ENCODE assay signal across 19 cellular contexts in the genomic region with DNA sequence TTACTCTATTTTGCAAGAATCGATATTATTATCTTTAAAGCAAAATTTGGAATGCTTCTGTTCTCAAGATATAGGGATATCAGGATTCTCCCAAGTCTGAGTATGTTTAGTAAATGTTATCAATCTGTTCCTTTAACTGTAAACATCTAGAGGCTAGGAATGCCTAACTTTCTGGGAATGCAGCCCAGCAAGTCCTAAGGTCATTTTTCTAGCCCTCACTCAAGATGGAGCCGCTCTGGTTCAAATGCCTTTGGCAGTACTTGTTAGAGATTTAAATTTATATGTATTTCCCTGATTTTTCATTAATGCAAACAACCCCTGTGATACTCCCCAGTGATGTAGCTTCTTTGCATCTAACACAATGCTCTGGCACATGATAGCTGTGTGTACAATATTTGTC.
DNase-seq lines count a peak whose midpoint lies in the region; ATAC-seq and TF ChIP-seq lines count a peak whose summit lies in the region.
"Had no signal": no experiment of that assay in that cellular context is flagged by ENCODE, and none has a peak within 500 bp of the region (broad histone marks: within the 10 kb centered on the region; RNA-seq: fewer than 3 reads in every experiment).

No MANE protein-coding gene starts in this region.

- peaks cover 14% of the 10 kb centered on the region; the same call in 2 of the 3 replicates for H3K9me3 Mint-ChIP-seq in GM23338

- H3K4me3 Mint-ChIP-seq in GM23338, result no peak overlapping the region
- H3K4me3 Mint-ChIP-seq: CD8-positive, alpha-beta memory T cell; HFFc6 had no signal

- TF ChIP-seq POLR2A in thyroid gland (IDR thresholded peaks at IDR 0.05), result no peak

- no peaks in the 10 kb centered on the region for H3F3A ChIP-seq in GM23338 (replicated peaks; ENCODE audit: low read depth)

- H3K27ac ChIP-seq in GM23338 (ENCODE audit: low read depth) (no peak overlapping the region), thyroid gland (no peak overlapping the region)

- H3K27me3 ChIP-seq in GM23338 (ENCODE audit: insufficient read depth) (no peaks in the 10 kb centered on the region), thyroid gland (no peaks in the 10 kb centered on the region)
- H3K27me3 ChIP-seq: BE2C had no signal

- peaks cover 3% of the 10 kb centered on the region; the same call in 2 of the 3 replicates for H3K4me1 Mint-ChIP-seq in GM23338
- H3K4me1 Mint-ChIP-seq: CD4-positive, CD25-positive, alpha-beta regulatory T cell; CD8-positive, alpha-beta memory T cell had no signal

- peaks cover 8% of the 10 kb centered on the region; the same call in 1 of the 2 replicates for H3K9me2 ChIP-seq in GM23338 (ENCODE audit: insufficient read depth)

- H3K27ac Mint-ChIP-seq in GM23338, result no peak overlapping the region
- H3K27ac Mint-ChIP-seq: CD8-positive, alpha-beta memory T cell; HFFc6 had no signal

- H2AFZ ChIP-seq in GM23338, result no peak overlapping the region

- H3K36me3 Mint-ChIP-seq in GM23338 (ENCODE audit: low read depth), result peaks cover 10% of the 10 kb centered on the region; the same call in 2 of the 3 replicates
- H3K36me3 Mint-ChIP-seq: CD4-positive, CD25-positive, alpha-beta regulatory T cell; CD8-positive, alpha-beta memory T cell had no signal

- H3K9me3 ChIP-seq in thyroid gland, result no peaks in the 10 kb centered on the region
- H3K9me3 ChIP-seq: BE2C had no signal

- no peaks in the 10 kb centered on the region for H4K20me1 ChIP-seq in GM23338 (replicated peaks; ENCODE audit: insufficient read depth)

- intact Hi-C loops in thyroid gland (cut with DNase I), result no loop called here

- no peaks in the 10 kb centered on the region for H3K27me3 Mint-ChIP-seq in GM23338 (ENCODE audit: insufficient read depth, low read depth, poor library complexity)
- H3K27me3 Mint-ChIP-seq: CD4-positive, CD25-positive, alpha-beta regulatory T cell; CD8-positive, alpha-beta memory T cell had no signal

- no peak for TF ChIP-seq CTCF in GM23338 (conservative IDR thresholded peaks at IDR 0.05; ENCODE audit: low read depth in 2 of 2)
- TF ChIP-seq CTCF in fibroblast of villous mesenchyme (IDR thresholded peaks at IDR 0.05; ENCODE audit: insufficient read depth, low read depth, low read length), result no peak
- TF ChIP-seq CTCF in thyroid gland (IDR thresholded peaks at IDR 0.05), result no peak

- no peaks in the 10 kb centered on the region for H3K4me1 ChIP-seq in GM23338 (ENCODE audit: insufficient read depth)
- H3K4me1 ChIP-seq in thyroid gland, result no peaks in the 10 kb centered on the region
- H3K4me1 ChIP-seq: BE2C had no signal

- no peaks in the 10 kb centered on the region for H3K79me2 ChIP-seq in GM23338 (replicated peaks; ENCODE audit: insufficient read depth)

- 60 to 68% methylated on average over 2 of the region's 2 CpGs for WGBS in thyroid gland, 2 donors

- no peak overlapping the region for H3K4me2 ChIP-seq in GM23338

- no peak for ATAC-seq in GM23338
- ATAC-seq in HG03097 (IDR thresholded peaks at IDR 0.05; ENCODE audit: low FRiP score, unreplicated experiment), result no peak
- ATAC-seq in HG03460 (IDR thresholded peaks at IDR 0.05; ENCODE audit: unreplicated experiment), result no peak
- ATAC-seq: HCT116, K562 had no signal

- peak; percentile 14 for DNase-seq in GM23338 (ENCODE audit: low spot score)
- DNase-seq in fibroblast of villous mesenchyme (ENCODE audit: low read depth), result peak; percentile 1
- DNase-seq in mucosa of gallbladder (ENCODE audit: low spot score), result peak; percentile 41
- DNase-seq in thyroid gland, result no peak
- no peak for DNase-seq in NCI-H2107 (lab: John Stamatoyannopoulos, UW)
- DNase-seq: ACHN; BE2C; C1 segment of cervical spinal cord; CD4-positive, CD25-positive, alpha-beta regulatory T cell; CD8-positive, alpha-beta memory T cell; COR-L47; GDM1; GOT3; H7; HFFc6 had no signal

- H3K36me3 ChIP-seq in GM23338 (ENCODE audit: insufficient read depth) (no peaks in the 10 kb centered on the region), thyroid gland (no peaks in the 10 kb centered on the region)
- H3K36me3 ChIP-seq: BE2C had no signal

- H3K4me3 ChIP-seq in GM23338 (no peak overlapping the region), fibroblast of villous mesenchyme (ENCODE audit: low read depth, low read length) (no peak overlapping the region), thyroid gland (replicated peaks in 1 of 3) (no peak overlapping the region)
- H3K4me3 ChIP-seq: K562 had no signal

TF ChIP-seq in GM23338, 12 proteins besides CTCF, POLR2A, EP300 and RAD21:
- no peak for TF ChIP-seq STAT1 (IDR thresholded peaks at IDR 0.05; ENCODE audit: unreplicated experiment)
- TF ChIP-seq CREB1 (CRISPR knock-in tag; IDR thresholded peaks at IDR 0.05; ENCODE audit: low read depth), result no peak
- TF ChIP-seq POLR2AphosphoS5 (IDR thresholded peaks at IDR 0.05; ENCODE audit: low read depth), result no peak

Comparison
In these comparisons a context has a peak if more than half of its experiments do, and no peak if none do; other contexts are left out.
1. DNase-seq: peak in GM23338 (single experiment), fibroblast of villous mesenchyme (single experiment) and mucosa of gallbladder (single experiment); none in thyroid gland (0 of 2) and NCI-H2107 (single experiment).